8 cellular contexts compared by ENCODE assay signal in the genomic region with DNA sequence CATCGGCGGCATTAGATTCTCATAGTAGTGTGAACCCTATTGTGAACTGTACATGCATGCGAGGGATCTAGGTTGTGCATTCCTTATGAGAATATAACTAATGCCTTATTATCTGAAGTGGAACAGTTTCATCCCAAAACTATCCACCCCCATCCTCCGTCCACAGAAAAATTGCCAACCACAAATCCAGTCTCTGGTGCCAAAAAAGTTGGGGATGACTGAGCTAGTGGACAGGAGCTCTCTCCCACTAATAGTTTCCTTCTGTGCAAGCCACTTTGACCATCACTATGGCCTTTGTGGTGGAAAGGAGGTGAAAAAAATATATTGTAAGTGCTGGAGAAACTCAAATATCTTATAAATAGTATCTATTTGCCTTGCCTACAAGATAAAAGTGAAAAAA.
"Had no signal": no experiment of that assay in that cellular context is flagged by ENCODE, and none has a peak within 500 bp of the region (broad histone marks: within the 10 kb centered on the region; RNA-seq: fewer than 3 reads in every experiment).

No MANE protein-coding gene starts in this region.

- H3K4me3 ChIP-seq: GM12878 had no signal

- DNase-seq: GDM1, GF-D8 had no signal

- FAIRE-seq: G401.6, GM12878, GM12891, GM12892, GM18507, GM19239 had no signal
